In genomic region chr11:35330924-35331323, GRCh38 we compare ENCODE assay signal across 8 cellular contexts.
DNase-seq lines count a peak whose midpoint lies in the region; ATAC-seq and TF ChIP-seq lines count a peak whose summit lies in the region.
"Had no signal": no experiment of that assay in that cellular context is flagged by ENCODE, and none has a peak within 500 bp of the region (broad histone marks: within the 10 kb centered on the region; RNA-seq: fewer than 3 reads in every experiment).

No MANE protein-coding gene starts in this region.

- peak overlapping the region; percentile 69 for H3K27ac Mint-ChIP-seq in activated CD8-positive, alpha-beta T cell treated with anti-CD3 and anti-CD28 coated beads, Interleukin-2, amount 10 ng/mL, durations not matched to agents 7 days and 5 days
- H3K27ac Mint-ChIP-seq in naive thymus-derived CD8-positive, alpha-beta T cell: peak overlapping the region; percentile 89 to 96 (median 91)

- peak; percentile 55 for DNase-seq in activated CD8-positive, alpha-beta T cell treated with anti-CD3 and anti-CD28 coated beads, Interleukin-2, amount 10 ng/mL, durations not matched to agents 7 days and 5 days
- DNase-seq in naive thymus-derived CD8-positive, alpha-beta T cell: peak in 8 of 10 donors; percentile 10 to 69 (median 56)
- no peak for DNase-seq in NCI-H1105 (lab: John Stamatoyannopoulos, UW)
- no peak for DNase-seq in BE2C
- no peak for DNase-seq in NCI-H2029 (lab: John Stamatoyannopoulos, UW)
- DNase-seq: NCI-H524 had no signal

- H3K9me3 Mint-ChIP-seq in activated CD8-positive, alpha-beta T cell treated with anti-CD3 and anti-CD28 coated beads, Interleukin-2, amount 10 ng/mL, durations not matched to agents 7 days and 5 days (ENCODE audit: insufficient read depth): peaks cover 4% of the 10 kb centered on the region
- peaks cover 0 to 8% (median 0%) of the 10 kb centered on the region in 9 donors for H3K9me3 Mint-ChIP-seq in naive thymus-derived CD8-positive, alpha-beta T cell

- ATAC-seq in GM18909 (IDR thresholded peaks at IDR 0.05; ENCODE audit: poor library complexity, unreplicated experiment): peak; percentile 54
- peak; percentile 48 for ATAC-seq in HG02678 (IDR thresholded peaks at IDR 0.05; ENCODE audit: unreplicated experiment)
- peak; percentile 91 for ATAC-seq in activated CD8-positive, alpha-beta T cell treated with anti-CD3 and anti-CD28 coated beads, Interleukin-2, amount 10 ng/mL, durations not matched to agents 7 days and 5 days
- peak; percentile 95 to 96 for ATAC-seq in naive thymus-derived CD8-positive, alpha-beta T cell

- H3K27me3 Mint-ChIP-seq in activated CD8-positive, alpha-beta T cell treated with anti-CD3 and anti-CD28 coated beads, Interleukin-2, amount 10 ng/mL, durations not matched to agents 7 days and 5 days (ENCODE audit: low read depth): no peaks in the 10 kb centered on the region
- H3K27me3 Mint-ChIP-seq in naive thymus-derived CD8-positive, alpha-beta T cell: no peaks in the 10 kb centered on the region

- no peak overlapping the region for H3K4me3 Mint-ChIP-seq in activated CD8-positive, alpha-beta T cell treated with anti-CD3 and anti-CD28 coated beads, Interleukin-2, amount 10 ng/mL, durations not matched to agents 7 days and 5 days
- H3K4me3 Mint-ChIP-seq in naive thymus-derived CD8-positive, alpha-beta T cell: peak overlapping the region in 9 of 10 donors; percentile 11 to 80 (median 39)

- no peaks in the 10 kb centered on the region for H3K27me3 ChIP-seq in BE2C

- H3K4me3 ChIP-seq in BE2C (ENCODE audit: low read depth, low read length): no peak overlapping the region

- no peaks in the 10 kb centered on the region for H3K36me3 ChIP-seq in BE2C

- no peaks in the 10 kb centered on the region for H3K4me1 ChIP-seq in BE2C

- peaks cover 34% of the 10 kb centered on the region for H3K4me1 Mint-ChIP-seq in activated CD8-positive, alpha-beta T cell treated with anti-CD3 and anti-CD28 coated beads, Interleukin-2, amount 10 ng/mL, durations not matched to agents 7 days and 5 days (ENCODE audit: low read depth)
- peaks cover 32 to 65% (median 61%) of the 10 kb centered on the region in 4 donors for H3K4me1 Mint-ChIP-seq in naive thymus-derived CD8-positive, alpha-beta T cell

- no peak for TF ChIP-seq CTCF in BE2C (IDR thresholded peaks at IDR 0.05; ENCODE audit: low read depth, low read length)

- CTCF ChIA-PET in activated CD8-positive, alpha-beta T cell treated with anti-CD3 and anti-CD28 coated beads, Interleukin-2, amount 10 ng/mL, durations not matched to agents 7 days and 5 days (lab: Charles Lee): interaction anchor here (1.0 to 3.5 kb wide), 3 partner anchors 25 to 89 kb away, joined by 3 to 22 read pairs (median 4); no protein-coding TSS in a partner anchor

- POLR2A ChIA-PET in activated CD8-positive, alpha-beta T cell treated with anti-CD3 and anti-CD28 coated beads, Interleukin-2, amount 10 ng/mL, durations not matched to agents 7 days and 5 days (lab: Charles Lee): interaction anchor here (0.8 kb wide), 1 partner anchor 37 kb away, joined by 3 read pairs; no protein-coding TSS in a partner anchor
- POLR2A ChIA-PET in naive thymus-derived CD8-positive, alpha-beta T cell (lab: Charles Lee): interaction anchor here (0.8 to 3.6 kb wide), 6 partner anchors 11 to 84 kb away, joined by 3 to 12 read pairs (median 7); no protein-coding TSS in a partner anchor

- no peaks in the 10 kb centered on the region for H3K9me3 ChIP-seq in BE2C

- H3K36me3 Mint-ChIP-seq in activated CD8-positive, alpha-beta T cell treated with anti-CD3 and anti-CD28 coated beads, Interleukin-2, amount 10 ng/mL, durations not matched to agents 7 days and 5 days (ENCODE audit: low read depth): peaks cover 6% of the 10 kb centered on the region
- H3K36me3 Mint-ChIP-seq in naive thymus-derived CD8-positive, alpha-beta T cell: peaks cover 0 to 7% (median 2%) of the 10 kb centered on the region in 3 donors

Comparison
In these comparisons a context has a peak if more than half of its experiments do, and no peak if none do; other contexts are left out.
1. DNase-seq: peak in activated CD8-positive, alpha-beta T cell treated with anti-CD3 and anti-CD28 coated beads, Interleukin-2, amount 10 ng/mL, durations not matched to agents 7 days and 5 days (single experiment) and naive thymus-derived CD8-positive, alpha-beta T cell (8 of 10); none in NCI-H1105 (single experiment), BE2C (single experiment) and NCI-H2029 (single experiment).
2. Peak in every context shown above with its lines, with median percentiles within 50 percentile points of each other: ATAC-seq.